20 cellular contexts compared by ENCODE assay signal in genomic region chr9:21933865-21934264, GRCh38.
A peak's percentile ranks its signal among the peaks of the same experiment; 100 is the strongest.
DNase-seq lines count a peak whose midpoint lies in the region; TF ChIP-seq lines count a peak whose summit lies in the region.
"Had no signal": no experiment of that assay in that cellular context is flagged by ENCODE, and none has a peak within 500 bp of the region (broad histone marks: within the 10 kb centered on the region; RNA-seq: fewer than 3 reads in every experiment).

No MANE protein-coding gene starts in this region.

- in situ Hi-C loops in astrocyte of the spinal cord (cut with HindIII; ENCODE audit: low sequenced_read_pairs): no loop called here

- H3K4me3 ChIP-seq in astrocyte of the spinal cord (ENCODE audit: low read depth, low read length): no peak overlapping the region
- H3K4me3 ChIP-seq: adrenal gland, right atrium auricular region had no signal

- DNase-seq in EH (ENCODE audit: low read depth) (peak; percentile 59), LHCN-M2 (ENCODE audit: low read depth) (peak; percentile 39), astrocyte of the spinal cord (ENCODE audit: low read depth, low spot score) (peak; percentile 29), iris pigment epithelial cell (ENCODE audit: low read depth) (peak; percentile 74), NCI-H2196 treated with DMSO at 0.1 percent for 48 hours (lab: John Stamatoyannopoulos, UW; ENCODE audit: unreplicated experiment) (no peak), retina (no peak), KG1 (lab: John Stamatoyannopoulos, UW) (no peak), UCSD-AML1 (lab: John Stamatoyannopoulos, UW; ENCODE audit: unreplicated experiment) (no peak)
- DNase-seq: activated CD4-positive, alpha-beta T cell treated with anti-CD3 and anti-CD28 coated beads for 36 hours; activated effector memory CD4-positive, alpha-beta T cell treated with Interleukin-2 at 50 U/mL for 16 hours; adrenal gland; CD8-positive, alpha-beta memory T cell; cerebellar nuclear complex; effector memory CD4-positive, alpha-beta T cell; left cardiac atrium; midbrain; NCI-H1105; NCI-H526 treated with DMSO at 0.1 percent for 48 hours; stimulated activated naive CD4-positive, alpha-beta T cell treated with Interleukin-2 at 50 U/mL for 16 hours had no signal

- TF ChIP-seq CTCF in astrocyte of the spinal cord (IDR thresholded peaks at IDR 0.05; ENCODE audit: low read depth, low read length): no peak

Comparison
In these comparisons a context has a peak if more than half of its experiments do, and no peak if none do; other contexts are left out.
1. DNase-seq: peak in EH (single experiment), LHCN-M2 (single experiment), astrocyte of the spinal cord (single experiment) and iris pigment epithelial cell (single experiment); none in NCI-H2196 treated with DMSO at 0.1 percent for 48 hours (single experiment), retina (single experiment), KG1 (single experiment) and UCSD-AML1 (single experiment).